In genomic region chr18:46161721-46162421, GRCh38 we compare ENCODE assay signal across 3 cellular contexts.
A peak's percentile ranks its signal among the peaks of the same experiment; 100 is the strongest.
TF ChIP-seq lines count a peak whose summit lies in the region.

No MANE protein-coding gene starts in this region.

TF ChIP-seq in SK-N-SH, 30 proteins besides CTCF, POLR2A, EP300 and RAD21:
- TF ChIP-seq, protein P1, sequence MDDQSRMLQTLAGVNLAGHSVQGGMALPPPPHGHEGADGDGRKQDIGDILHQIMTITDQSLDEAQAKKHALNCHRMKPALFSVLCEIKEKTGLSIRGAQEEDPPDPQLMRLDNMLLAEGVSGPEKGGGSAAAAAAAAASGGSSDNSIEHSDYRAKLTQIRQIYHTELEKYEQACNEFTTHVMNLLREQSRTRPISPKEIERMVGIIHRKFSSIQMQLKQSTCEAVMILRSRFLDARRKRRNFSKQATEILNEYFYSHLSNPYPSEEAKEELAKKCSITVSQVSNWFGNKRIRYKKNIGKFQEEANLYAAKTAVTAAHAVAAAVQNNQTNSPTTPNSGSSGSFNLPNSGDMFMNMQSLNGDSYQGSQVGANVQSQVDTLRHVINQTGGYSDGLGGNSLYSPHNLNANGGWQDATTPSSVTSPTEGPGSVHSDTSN (IDR thresholded peaks at IDR 0.05), result no peak
- peak; percentile 28; the same call in 1 of the 2 replicates for TF ChIP-seq YY1 (IDR thresholded peaks at IDR 0.05; ENCODE audit: low read depth)
TF ChIP-seq in SK-N-SH: peak in this region for 1.

TF ChIP-seq in SK-N-SH treated with all-trans-retinoic acid at 6 μM for 48 hours, 23 proteins besides CTCF, POLR2A, EP300 and RAD21:
- TF ChIP-seq GLIS3 (CRISPR knock-in tag; IDR thresholded peaks at IDR 0.05), result no peak
- no peak for TF ChIP-seq RARB (CRISPR knock-in tag; IDR thresholded peaks at IDR 0.05)
- TF ChIP-seq TOX (CRISPR knock-in tag; IDR thresholded peaks at IDR 0.05; ENCODE audit: borderline replicate concordance), result no peak
- TF ChIP-seq BACH2 (CRISPR knock-in tag; IDR thresholded peaks at IDR 0.05; ENCODE audit: borderline replicate concordance), result no peak
- no peak for TF ChIP-seq ZFP3 (CRISPR knock-in tag; IDR thresholded peaks at IDR 0.05)
- no peak for TF ChIP-seq TCF4 (CRISPR knock-in tag; IDR thresholded peaks at IDR 0.05; ENCODE audit: borderline replicate concordance)
- TF ChIP-seq POU6F1 (CRISPR knock-in tag; IDR thresholded peaks at IDR 0.05; ENCODE audit: borderline replicate concordance, low read depth), result no peak
- no peak for TF ChIP-seq ZC3H10 (CRISPR knock-in tag; IDR thresholded peaks at IDR 0.05)
- TF ChIP-seq ESRRG (CRISPR knock-in tag; IDR thresholded peaks at IDR 0.05), result no peak
- no peak for TF ChIP-seq ZNF70 (CRISPR knock-in tag; IDR thresholded peaks at IDR 0.05)
- TF ChIP-seq ZNF565 (CRISPR knock-in tag; conservative IDR thresholded peaks at IDR 0.05; ENCODE audit: low read depth), result no peak
- no peak for TF ChIP-seq ZFP30 (CRISPR knock-in tag; IDR thresholded peaks at IDR 0.05)
- TF ChIP-seq ZNF8 (CRISPR knock-in tag; IDR thresholded peaks at IDR 0.05), result no peak
- TF ChIP-seq ARNTL (CRISPR knock-in tag; IDR thresholded peaks at IDR 0.05; ENCODE audit: borderline replicate concordance, low read depth), result no peak
- no peak for TF ChIP-seq PPARA (CRISPR knock-in tag; IDR thresholded peaks at IDR 0.05; ENCODE audit: borderline replicate concordance)
- TF ChIP-seq, protein P2, sequence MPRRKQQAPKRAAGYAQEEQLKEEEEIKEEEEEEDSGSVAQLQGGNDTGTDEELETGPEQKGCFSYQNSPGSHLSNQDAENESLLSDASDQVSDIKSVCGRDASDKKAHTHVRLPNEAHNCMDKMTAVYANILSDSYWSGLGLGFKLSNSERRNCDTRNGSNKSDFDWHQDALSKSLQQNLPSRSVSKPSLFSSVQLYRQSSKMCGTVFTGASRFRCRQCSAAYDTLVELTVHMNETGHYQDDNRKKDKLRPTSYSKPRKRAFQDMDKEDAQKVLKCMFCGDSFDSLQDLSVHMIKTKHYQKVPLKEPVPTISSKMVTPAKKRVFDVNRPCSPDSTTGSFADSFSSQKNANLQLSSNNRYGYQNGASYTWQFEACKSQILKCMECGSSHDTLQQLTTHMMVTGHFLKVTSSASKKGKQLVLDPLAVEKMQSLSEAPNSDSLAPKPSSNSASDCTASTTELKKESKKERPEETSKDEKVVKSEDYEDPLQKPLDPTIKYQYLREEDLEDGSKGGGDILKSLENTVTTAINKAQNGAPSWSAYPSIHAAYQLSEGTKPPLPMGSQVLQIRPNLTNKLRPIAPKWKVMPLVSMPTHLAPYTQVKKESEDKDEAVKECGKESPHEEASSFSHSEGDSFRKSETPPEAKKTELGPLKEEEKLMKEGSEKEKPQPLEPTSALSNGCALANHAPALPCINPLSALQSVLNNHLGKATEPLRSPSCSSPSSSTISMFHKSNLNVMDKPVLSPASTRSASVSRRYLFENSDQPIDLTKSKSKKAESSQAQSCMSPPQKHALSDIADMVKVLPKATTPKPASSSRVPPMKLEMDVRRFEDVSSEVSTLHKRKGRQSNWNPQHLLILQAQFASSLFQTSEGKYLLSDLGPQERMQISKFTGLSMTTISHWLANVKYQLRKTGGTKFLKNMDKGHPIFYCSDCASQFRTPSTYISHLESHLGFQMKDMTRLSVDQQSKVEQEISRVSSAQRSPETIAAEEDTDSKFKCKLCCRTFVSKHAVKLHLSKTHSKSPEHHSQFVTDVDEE (CRISPR knock-in tag; IDR thresholded peaks at IDR 0.05), result no peak
- no peak for TF ChIP-seq OSR1 (CRISPR knock-in tag; IDR thresholded peaks at IDR 0.05)
- no peak for TF ChIP-seq CREB5 (CRISPR knock-in tag; IDR thresholded peaks at IDR 0.05; ENCODE audit: low read depth)
- TF ChIP-seq SNAI2 (CRISPR knock-in tag; IDR thresholded peaks at IDR 0.05), result no peak
- TF ChIP-seq CSDC2 (CRISPR knock-in tag; IDR thresholded peaks at IDR 0.05), result no peak

TF ChIP-seq in K562, 482 proteins besides CTCF, POLR2A, EP300 and RAD21 (continues in another document):
- TF ChIP-seq SMAD3 (CRISPR knock-in tag; conservative IDR thresholded peaks at IDR 0.05) (peak; percentile 98), ZNF551 (CRISPR knock-in tag; IDR thresholded peaks at IDR 0.05) (no peak), RFX1 (IDR thresholded peaks at IDR 0.05) (peak; percentile 77), THRB (CRISPR knock-in tag; conservative IDR thresholded peaks at IDR 0.05) (peak; percentile 93; the same call in 1 of the 2 replicates), PHF21A (IDR thresholded peaks at IDR 0.05; ENCODE audit: borderline replicate concordance, low read depth) (no peak), DPF2 (IDR thresholded peaks at IDR 0.05) (no peak), ERF (CRISPR knock-in tag; IDR thresholded peaks at IDR 0.05) (peak; percentile 96), ZNF212 (CRISPR knock-in tag; IDR thresholded peaks at IDR 0.05) (0 out of 2 replicates have a peak, but pooled peaks have one; percentile 74), ZNF79 (CRISPR knock-in tag; IDR thresholded peaks at IDR 0.05; ENCODE audit: low read depth) (peak; percentile 92), U2AF1 (optimal IDR thresholded peaks at IDR 0.05; ENCODE audit: low read depth, low read length) (no peak), ZNF830 (CRISPR knock-in tag; IDR thresholded peaks at IDR 0.05) (peak; percentile 98), ZNF280A (IDR thresholded peaks at IDR 0.05; ENCODE audit: low read depth, partially characterized antibody) (no peak), CEBPG (CRISPR knock-in tag; IDR thresholded peaks at IDR 0.05) (no peak), CEBPG (tag; conservative IDR thresholded peaks at IDR 0.05 in 1 of 2, IDR thresholded peaks at IDR 0.05 in 1 of 2) (no peak), SRSF3 (IDR thresholded peaks at IDR 0.05; ENCODE audit: insufficient read depth, low read length) (no peak), MECOM (CRISPR knock-in tag; IDR thresholded peaks at IDR 0.05) (peak; percentile 92), RAD51 (IDR thresholded peaks at IDR 0.05; ENCODE audit: borderline replicate concordance, low read depth) (no peak), NR2C1 (IDR thresholded peaks at IDR 0.05) (no peak), NR2C1 (tag; IDR thresholded peaks at IDR 0.05) (peak; percentile 95), PML (IDR thresholded peaks at IDR 0.05; ENCODE audit: low read length) (no peak), DIDO1 (tag; IDR thresholded peaks at IDR 0.05; ENCODE audit: low read depth) (peak; percentile 88), TSC22D4 (tag; IDR thresholded peaks at IDR 0.05) (no peak), SP1 (CRISPR knock-in tag; IDR thresholded peaks at IDR 0.05) (no peak), PPARD (CRISPR knock-in tag; IDR thresholded peaks at IDR 0.05) (peak; percentile 71; the same call in 1 of the 2 replicates), THRA (IDR thresholded peaks at IDR 0.05) (no peak), FUS (optimal IDR thresholded peaks at IDR 0.05; ENCODE audit: low read depth, low read length) (no peak), ELF4 (CRISPR knock-in tag; IDR thresholded peaks at IDR 0.05) (peak; percentile 88), NR1H2 (CRISPR knock-in tag; IDR thresholded peaks at IDR 0.05) (no peak), ZNF766 (CRISPR knock-in tag; conservative IDR thresholded peaks at IDR 0.05) (peak; percentile 98)
- TF ChIP-seq, protein P3, sequence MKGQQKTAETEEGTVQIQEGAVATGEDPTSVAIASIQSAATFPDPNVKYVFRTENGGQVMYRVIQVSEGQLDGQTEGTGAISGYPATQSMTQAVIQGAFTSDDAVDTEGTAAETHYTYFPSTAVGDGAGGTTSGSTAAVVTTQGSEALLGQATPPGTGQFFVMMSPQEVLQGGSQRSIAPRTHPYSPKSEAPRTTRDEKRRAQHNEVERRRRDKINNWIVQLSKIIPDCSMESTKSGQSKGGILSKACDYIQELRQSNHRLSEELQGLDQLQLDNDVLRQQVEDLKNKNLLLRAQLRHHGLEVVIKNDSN (CRISPR knock-in tag; IDR thresholded peaks at IDR 0.05), result no peak
- TF ChIP-seq, protein P4, sequence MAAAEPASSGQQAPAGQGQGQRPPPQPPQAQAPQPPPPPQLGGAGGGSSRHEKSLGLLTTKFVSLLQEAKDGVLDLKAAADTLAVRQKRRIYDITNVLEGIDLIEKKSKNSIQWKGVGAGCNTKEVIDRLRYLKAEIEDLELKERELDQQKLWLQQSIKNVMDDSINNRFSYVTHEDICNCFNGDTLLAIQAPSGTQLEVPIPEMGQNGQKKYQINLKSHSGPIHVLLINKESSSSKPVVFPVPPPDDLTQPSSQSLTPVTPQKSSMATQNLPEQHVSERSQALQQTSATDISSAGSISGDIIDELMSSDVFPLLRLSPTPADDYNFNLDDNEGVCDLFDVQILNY (CRISPR knock-in tag; IDR thresholded peaks at IDR 0.05), result no peak
- TF ChIP-seq, protein P5, sequence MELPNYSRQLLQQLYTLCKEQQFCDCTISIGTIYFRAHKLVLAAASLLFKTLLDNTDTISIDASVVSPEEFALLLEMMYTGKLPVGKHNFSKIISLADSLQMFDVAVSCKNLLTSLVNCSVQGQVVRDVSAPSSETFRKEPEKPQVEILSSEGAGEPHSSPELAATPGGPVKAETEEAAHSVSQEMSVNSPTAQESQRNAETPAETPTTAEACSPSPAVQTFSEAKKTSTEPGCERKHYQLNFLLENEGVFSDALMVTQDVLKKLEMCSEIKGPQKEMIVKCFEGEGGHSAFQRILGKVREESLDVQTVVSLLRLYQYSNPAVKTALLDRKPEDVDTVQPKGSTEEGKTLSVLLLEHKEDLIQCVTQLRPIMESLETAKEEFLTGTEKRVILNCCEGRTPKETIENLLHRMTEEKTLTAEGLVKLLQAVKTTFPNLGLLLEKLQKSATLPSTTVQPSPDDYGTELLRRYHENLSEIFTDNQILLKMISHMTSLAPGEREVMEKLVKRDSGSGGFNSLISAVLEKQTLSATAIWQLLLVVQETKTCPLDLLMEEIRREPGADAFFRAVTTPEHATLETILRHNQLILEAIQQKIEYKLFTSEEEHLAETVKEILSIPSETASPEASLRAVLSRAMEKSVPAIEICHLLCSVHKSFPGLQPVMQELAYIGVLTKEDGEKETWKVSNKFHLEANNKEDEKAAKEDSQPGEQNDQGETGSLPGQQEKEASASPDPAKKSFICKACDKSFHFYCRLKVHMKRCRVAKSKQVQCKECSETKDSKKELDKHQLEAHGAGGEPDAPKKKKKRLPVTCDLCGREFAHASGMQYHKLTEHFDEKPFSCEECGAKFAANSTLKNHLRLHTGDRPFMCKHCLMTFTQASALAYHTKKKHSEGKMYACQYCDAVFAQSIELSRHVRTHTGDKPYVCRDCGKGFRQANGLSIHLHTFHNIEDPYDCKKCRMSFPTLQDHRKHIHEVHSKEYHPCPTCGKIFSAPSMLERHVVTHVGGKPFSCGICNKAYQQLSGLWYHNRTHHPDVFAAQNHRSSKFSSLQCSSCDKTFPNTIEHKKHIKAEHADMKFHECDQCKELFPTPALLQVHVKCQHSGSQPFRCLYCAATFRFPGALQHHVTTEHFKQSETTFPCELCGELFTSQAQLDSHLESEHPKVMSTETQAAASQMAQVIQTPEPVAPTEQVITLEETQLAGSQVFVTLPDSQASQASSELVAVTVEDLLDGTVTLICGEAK (IDR thresholded peaks at IDR 0.05), result no peak
- TF ChIP-seq, protein P5 (CRISPR knock-in tag; IDR thresholded peaks at IDR 0.05), result no peak
